Comparison of ENCODE assay signal across 24 cellular contexts in the genomic region with DNA sequence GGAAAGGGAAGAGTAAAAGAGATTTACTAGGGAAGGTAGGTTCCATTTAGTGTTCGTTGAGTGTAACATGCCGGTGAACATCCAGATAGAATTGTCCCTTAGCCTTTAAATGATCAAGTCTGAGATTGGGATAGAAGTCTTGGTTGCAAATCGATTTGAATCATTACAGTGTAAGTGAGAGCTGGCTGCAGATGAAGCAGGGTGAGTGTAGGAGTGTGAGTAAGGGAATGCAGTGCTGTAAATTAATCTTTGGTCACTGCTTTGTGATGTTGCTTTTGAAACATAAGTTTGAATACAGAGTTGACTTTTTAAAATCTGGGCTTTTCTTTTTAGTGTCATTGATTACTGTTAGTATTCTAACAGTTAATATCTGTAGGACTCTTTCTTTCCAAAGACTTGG. TPM values are rescaled to one million over a fixed set of nuclear protein-coding genes. Genes with fewer than 3 reads are reported as not detected.
DNase-seq lines count a peak whose midpoint lies in the region; ATAC-seq, FAIRE-seq and TF ChIP-seq lines count a peak whose summit lies in the region.
"Had no signal": no experiment of that assay in that cellular context is flagged by ENCODE, and none has a peak within 500 bp of the region (broad histone marks: within the 10 kb centered on the region; RNA-seq: fewer than 3 reads in every experiment).

No MANE protein-coding gene starts in this region.

- no TSS peak for BruUV-seq in Panc1 (replicated peaks; lab: Mats Ljungman, UMichigan)
- no TSS peak for BruUV-seq in HepG2 (replicated peaks; lab: Mats Ljungman, UMichigan)

- FAIRE-seq in HepG2 (lab: Jason Lieb, UNC), result peak; percentile 26
- FAIRE-seq: GM18507, K562 had no signal

- peak; percentile 63 for DNase-seq in GM23248
- no peak for DNase-seq in Panc1 (ENCODE audit: low read depth, low spot score)
- DNase-seq in HepG2 (ENCODE audit: low spot score), result no peak
- DNase-seq in dedifferentiated amniotic fluid mesenchymal stem cell (ENCODE audit: extremely low spot score), result no peak
- DNase-seq: CD4-positive, alpha-beta T cell; DMS53; MV-4-11; NCI-H1105; NCI-H1436 treated with DMSO at 0.1 percent for 48 hours; NCI-H1930; NCI-H2107; NCI-H524; NCI-H774; NK-92 treated with Interleukin-12 subunit alpha and Interleukin-12 subunit beta, amount 100 ng/mL, for 24 hours; PC-3; SJCRH30 had no signal

- H3K9me3 ChIP-seq in GM23248 (ENCODE audit: low read depth) (no peaks in the 10 kb centered on the region), Panc1 (ENCODE audit: control insufficient read depth, insufficient read depth, low read depth, low read length) (no peaks in the 10 kb centered on the region), HepG2 (ENCODE audit: low read length) (no peaks in the 10 kb centered on the region), neutrophil (no peaks in the 10 kb centered on the region)
- H3K9me3 ChIP-seq: SJCRH30 had no signal

- H3K4me2 ChIP-seq in GM23248 (ENCODE audit: unreplicated experiment) (peak overlapping the region; percentile 54), HepG2 (ENCODE audit: low read depth, low read length) (no peak overlapping the region)

- CTCF ChIA-PET in Panc1 (lab: Charles Lee) (no interaction called here), HepG2 (lab: Yijun Ruan, JAX; ENCODE audit: low intra/inter-chr PET ratio, low total read pairs) (no interaction called here)

- in situ Hi-C loops in GM23248 (cut with MboI), result no loop called here
- in situ Hi-C loops in Panc1 (cut with HindIII; ENCODE audit: low pct_unique_long_range_greater_than_20kb, low sequenced_read_pairs), result no loop called here
- in situ Hi-C loops in HepG2 (cut with HindIII; ENCODE audit: extremely low pct_ligation_motif_present, low pct_unique_long_range_greater_than_20kb), result no loop called here

- no peak for TF ChIP-seq POLR2A in HepG2 (IDR thresholded peaks at IDR 0.05; ENCODE audit: insufficient read depth in 1 of 2, low read depth in 2 of 2, low read length in 2 of 2)

- H3K9me2 ChIP-seq in GM23248 (ENCODE audit: insufficient read depth), result no peaks in the 10 kb centered on the region

- H3K27ac ChIP-seq in GM23248, result 0 out of 2 replicates have a peak overlapping the region, but pooled peaks have one; percentile 6
- 0 out of 2 replicates have a peak overlapping the region, but pooled peaks have one; percentile 12 for H3K27ac ChIP-seq in Panc1 (ENCODE audit: low read length)
- no peak overlapping the region for H3K27ac ChIP-seq in HepG2 (ENCODE audit: extremely low read length, insufficient read depth, low read length)
- peak overlapping the region; percentile 50 for H3K27ac ChIP-seq in neutrophil
- H3K27ac ChIP-seq: BLaER1 treated with 17β-estradiol and CSF1 and Interleukin-3, amounts not matched to agents 10 nM and 100 nM; SJCRH30 had no signal

- intact Hi-C loops in Panc1 (cut with micrococcal nuclease; ENCODE audit: unreplicated experiment) (no loop called here), HepG2 (cut with micrococcal nuclease; ENCODE audit: unreplicated experiment) (no loop called here)

- H4K20me1 ChIP-seq in GM23248 (ENCODE audit: insufficient read depth), result no peaks in the 10 kb centered on the region; the same call in 1 of the 2 replicates
- no peaks in the 10 kb centered on the region for H4K20me1 ChIP-seq in HepG2 (ENCODE audit: insufficient read depth, low read length)

- H3K27me3 ChIP-seq in GM23248 (replicated peaks; ENCODE audit: insufficient read depth) (no peaks in the 10 kb centered on the region), Panc1 (ENCODE audit: control insufficient read depth, insufficient read depth, low read length) (no peaks in the 10 kb centered on the region), HepG2 (ENCODE audit: control insufficient read depth in 1 of 2, insufficient read depth in 2 of 2, low read length in 2 of 2) (no peaks in the 10 kb centered on the region), neutrophil (no peaks in the 10 kb centered on the region)
- H3K27me3 ChIP-seq: BLaER1 treated with 17β-estradiol and CSF1 and Interleukin-3, amounts not matched to agents 10 nM and 100 nM; SJCRH30 had no signal

- TF ChIP-seq EP300 in HepG2 (IDR thresholded peaks at IDR 0.05; ENCODE audit: low read depth in 2 of 2, low read length in 2 of 2) (no peak), HepG2 (CRISPR knock-in tag; IDR thresholded peaks at IDR 0.05; ENCODE audit: borderline replicate concordance) (no peak)

- no peak for TF ChIP-seq RAD21 in HepG2 (CRISPR knock-in tag; IDR thresholded peaks at IDR 0.05)

- H3K9ac ChIP-seq in GM23248 (peak overlapping the region; percentile 7; the same call in 1 of the 2 replicates), HepG2 (ENCODE audit: insufficient read depth, low read depth, low read length) (0 out of 2 replicates have a peak overlapping the region, but pooled peaks have one; percentile 10)
- H3K9ac ChIP-seq: BLaER1 treated with 17β-estradiol and CSF1 and Interleukin-3, amounts not matched to agents 10 nM and 100 nM had no signal

- H3K4me3 ChIP-seq in GM23248 (peak overlapping the region; percentile 7; the same call in 1 of the 2 replicates), Panc1 (ENCODE audit: low read depth in 2 of 2, low read length in 2 of 2) (no peak overlapping the region), HepG2 (replicated peaks in 1 of 3; ENCODE audit: insufficient read depth in 1 of 3, low read depth in 2 of 3, low read length in 3 of 3) (no peak overlapping the region), neutrophil (ENCODE audit: low read depth in 1 of 2, low read length in 1 of 2) (no peak overlapping the region)
- H3K4me3 ChIP-seq: BLaER1 treated with 17β-estradiol and CSF1 and Interleukin-3, amounts not matched to agents 10 nM and 100 nM; K562; SJCRH30 had no signal

- no peak for ATAC-seq in Panc1
- ATAC-seq in HepG2, result no peak
- no peak for ATAC-seq in GM18870 (IDR thresholded peaks at IDR 0.05; ENCODE audit: unreplicated experiment)
- ATAC-seq in HG03139 (IDR thresholded peaks at IDR 0.05; ENCODE audit: unreplicated experiment), result no peak
- ATAC-seq: HCT116, K562, PC-3, Right ventricle myocardium inferior had no signal

- no peak for TF ChIP-seq CTCF in Panc1 (IDR thresholded peaks at IDR 0.05)
- no peak for TF ChIP-seq CTCF in HepG2 (CRISPR knock-in tag; IDR thresholded peaks at IDR 0.05)
- TF ChIP-seq CTCF in neutrophil (IDR thresholded peaks at IDR 0.05), result no peak

- H3K79me2 ChIP-seq in GM23248 (ENCODE audit: insufficient read depth), result peaks cover 99% of the 10 kb centered on the region
- H3K79me2 ChIP-seq in HepG2 (ENCODE audit: insufficient read depth, low read length), result peaks cover 52% of the 10 kb centered on the region

- POLR2A ChIA-PET in Panc1 (lab: Charles Lee), result interaction anchor here (0.6 kb wide), 1 partner anchor 42 kb away, joined by 4 read pairs; no protein-coding TSS in a partner anchor
- POLR2A ChIA-PET in HepG2 (lab: Yijun Ruan, JAX), result no interaction called here

- 24 to 31% methylated on average over 3 of the region's 3 CpGs for whole genome bisulfite sequencing in GM23248 (ENCODE audit: low coverage in 1 of 2, low lambda C conversion rate in 2 of 2, missing lambda C conversion rate in 2 of 2), 2 experiments
- WGBS in HepG2 (ENCODE audit: low lambda C conversion rate), result 76% methylated on average over 3 of the region's 3 CpGs

- no peaks in the 10 kb centered on the region for H3K36me3 ChIP-seq in GM23248 (ENCODE audit: low read depth)
- H3K36me3 ChIP-seq in Panc1 (ENCODE audit: control insufficient read depth, insufficient read depth, low read length), result no peaks in the 10 kb centered on the region
- H3K36me3 ChIP-seq in HepG2 (replicated peaks in 1 of 2; ENCODE audit: control insufficient read depth in 1 of 2, insufficient read depth in 2 of 2, low read length in 2 of 2), result no peaks in the 10 kb centered on the region
- H3K36me3 ChIP-seq in neutrophil, result no peaks in the 10 kb centered on the region
- H3K36me3 ChIP-seq: SJCRH30 had no signal

- H3K4me1 ChIP-seq in GM23248 (ENCODE audit: insufficient read depth) (peaks cover 13% of the 10 kb centered on the region), Panc1 (ENCODE audit: control insufficient read depth, insufficient read depth, low read length) (no peaks in the 10 kb centered on the region), HepG2 (ENCODE audit: insufficient read depth, low read length) (peaks cover 37% of the 10 kb centered on the region), neutrophil (ENCODE audit: control insufficient read depth in 1 of 2, insufficient read depth in 1 of 2, low read depth in 1 of 2, low read length in 1 of 2) (peaks cover 9 to 13% of the 10 kb centered on the region in 2 experiments)
- H3K4me1 ChIP-seq: SJCRH30 had no signal

- peaks cover 9% of the 10 kb centered on the region; the same call in 1 of the 2 replicates for H3F3A ChIP-seq in GM23248 (ENCODE audit: insufficient read depth)

- H2AFZ ChIP-seq in GM23248 (no peak overlapping the region; the same call in 1 of the 2 replicates), HepG2 (ENCODE audit: low read length) (no peak overlapping the region)

RNA-seq across cellular contexts. Expression of gene TPST1, which starts 16.3 kb away (rescaled TPM):
- 46.0 and 54.1 TPM in 2 replicates for total RNA-seq in GM23248 (2014; rRNA removed; shearing (Covaris generic))
- 53.7 and 57.0 TPM in 2 replicates for polyA plus RNA-seq in GM23248 (2016; fragmentation: Nextera tagmentation; extraction: Ambion mirVana)
- total RNA-seq in Panc1 (2021; ENCODE audit: unreplicated experiment), result 29.0 TPM
- polyA plus RNA-seq in Panc1 (2012; ENCODE audit: insufficient read length), result 20.5 TPM
- total RNA-seq in HepG2 (2016; rRNA removed; fragmentation: Illumina TruSeq; extraction: Trizol), result 11.8 and 24.3 TPM in 2 replicates
- 45.8 and 49.7 TPM in 2 replicates for total RNA-seq in HepG2 (2016; cell fraction: cytosol; rRNA removed; fragmentation: Illumina TruSeq; extraction: Trizol; ENCODE audit: low read depth)
- 14.5 and 23.4 TPM in 2 replicates for total RNA-seq in HepG2 (2016; cell fraction: insoluble cytoplasmic fraction; rRNA removed; fragmentation: Illumina TruSeq; extraction: Trizol)
- 29.0 and 32.2 TPM in 2 replicates for total RNA-seq in HepG2 (2016; cell fraction: membrane; rRNA removed; fragmentation: Illumina TruSeq; extraction: Trizol)
- 32.2 and 33.4 TPM in 2 replicates for total RNA-seq in HepG2 (2016; cell fraction: nucleus; rRNA removed; fragmentation: Illumina TruSeq; extraction: Trizol)
- 34.1 and 35.0 TPM in 2 replicates for polyA plus RNA-seq in HepG2 (2011; rRNA removed)
- polyA plus RNA-seq in HepG2 (2011; cell fraction: cytosol; rRNA removed), result 21.1 and 29.0 TPM in 2 replicates
- 14.9 and 16.8 TPM in 2 replicates for polyA plus RNA-seq in HepG2 (2011; cell fraction: nucleus; rRNA removed)
- 19.1 and 32.8 TPM in 2 replicates for polyA plus RNA-seq in HepG2 (2012)
- polyA plus RNA-seq in HepG2 (2016; cell fraction: cytosol; fragmentation: Illumina TruSeq; extraction: Trizol; ENCODE audit: low read depth), result 5.7 and 9.5 TPM in 2 replicates
- polyA plus RNA-seq in HepG2 (2016; cell fraction: insoluble cytoplasmic fraction; fragmentation: Illumina TruSeq; extraction: Trizol; ENCODE audit: low read depth), result 14.3 and 14.7 TPM in 2 replicates
- polyA plus RNA-seq in HepG2 (2016; cell fraction: membrane; fragmentation: Illumina TruSeq; extraction: Trizol; ENCODE audit: low read depth), result 11.2 and 15.8 TPM in 2 replicates
- 31.5 and 33.9 TPM in 2 replicates for polyA plus RNA-seq in HepG2 (2016; cell fraction: nucleus; fragmentation: Illumina TruSeq; extraction: Trizol; ENCODE audit: insufficient read depth, low read depth)
- polyA minus RNA-seq in HepG2 (2011; rRNA and poly(A)+ RNA removed; ENCODE audit: low replicate concordance), result 6.5 and 39.5 TPM in 2 replicates
- polyA minus RNA-seq in HepG2 (2011; cell fraction: cytosol; rRNA and poly(A)+ RNA removed), result 26.0 and 29.6 TPM in 2 replicates
- polyA minus RNA-seq in HepG2 (2011; cell fraction: nucleus; rRNA and poly(A)+ RNA removed), result 66.4 and 75.1 TPM in 2 replicates
